In the genomic region with DNA sequence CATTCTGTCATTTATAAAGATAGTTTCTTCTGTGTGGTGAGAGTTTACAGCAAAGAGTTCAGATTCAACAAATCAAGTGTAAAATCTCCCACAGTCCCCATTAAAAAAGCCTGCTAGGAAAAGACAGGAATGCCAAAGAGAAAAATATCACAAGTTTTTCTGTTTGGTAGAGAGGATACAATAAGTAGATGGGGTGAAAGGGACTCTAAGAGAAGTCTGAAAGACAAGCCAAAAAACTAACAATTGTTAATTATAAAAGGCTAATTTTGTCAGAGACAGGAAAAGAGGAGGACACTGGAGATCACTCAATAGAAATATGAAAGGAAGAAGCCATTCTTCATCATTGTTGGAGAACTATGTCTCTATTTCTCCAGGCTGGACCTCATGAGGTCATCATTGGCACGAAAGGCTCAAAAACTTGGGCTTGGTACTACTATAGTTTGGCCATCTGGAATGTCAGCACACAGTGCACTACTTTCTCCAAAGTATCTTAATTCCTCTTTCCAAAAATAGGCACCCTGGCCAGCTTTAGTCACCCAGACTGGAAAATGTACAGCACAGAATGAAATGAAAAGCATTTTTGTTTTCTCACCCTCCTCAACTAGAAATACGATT, we compare ENCODE assay signal across 1 cellular context.
TF ChIP-seq lines count a peak whose summit lies in the region.

No MANE protein-coding gene starts in this region.

TF ChIP-seq in GM23338, 12 proteins besides CTCF, POLR2A, EP300 and RAD21 (continued from another document):
- TF ChIP-seq ZNF462 (CRISPR knock-in tag; IDR thresholded peaks at IDR 0.05) = no peak
- no peak for TF ChIP-seq POLR2AphosphoS5 (IDR thresholded peaks at IDR 0.05; ENCODE audit: low read depth)
